22 cellular contexts compared by ENCODE assay signal in genomic region chr4:186158021-186158859, GRCh38. TPM values are rescaled to one million over a fixed set of nuclear protein-coding genes. Genes with fewer than 3 reads are reported as not detected.
DNase-seq lines count a peak whose midpoint lies in the region; ATAC-seq and TF ChIP-seq lines count a peak whose summit lies in the region.
"Had no signal": no experiment of that assay in that cellular context is flagged by ENCODE, and none has a peak within 500 bp of the region (broad histone marks: within the 10 kb centered on the region; RNA-seq: fewer than 3 reads in every experiment).

No MANE protein-coding gene starts in this region.

- in situ Hi-C loops in Panc1 (cut with HindIII; ENCODE audit: low pct_unique_long_range_greater_than_20kb, low sequenced_read_pairs): no loop called here

- H3K27ac Mint-ChIP-seq in GM23338: no peak overlapping the region
- peak overlapping the region in 1 of 10 donors; percentile 45 for H3K27ac Mint-ChIP-seq in naive thymus-derived CD8-positive, alpha-beta T cell
- H3K27ac Mint-ChIP-seq: activated T-cell treated with anti-CD3 and anti-CD28 coated beads, Interleukin-2, amount 50 U/mL, for 24 hours had no signal

- ATAC-seq in GM23338 (peak; percentile 54), Panc1 (peak; percentile 51; the same call in 1 of the 2 replicates), HG02884 (IDR thresholded peaks at IDR 0.05; ENCODE audit: unreplicated experiment) (no peak)
- ATAC-seq in naive thymus-derived CD8-positive, alpha-beta T cell: no peak
- ATAC-seq: Right ventricle myocardium inferior had no signal

- H3F3A ChIP-seq in DOHH2 (ENCODE audit: control insufficient read depth, insufficient read depth) (peaks cover 31% of the 10 kb centered on the region), GM23338 (replicated peaks; ENCODE audit: low read depth) (peaks cover 9% of the 10 kb centered on the region; the same call in 1 of the 2 replicates)

- POLR2A ChIA-PET in Panc1 (lab: Charles Lee): no interaction called here
- POLR2A ChIA-PET in naive thymus-derived CD8-positive, alpha-beta T cell (lab: Charles Lee): no interaction called here

- no peak overlapping the region for H3K4me3 Mint-ChIP-seq in GM23338
- no peak overlapping the region for H3K4me3 Mint-ChIP-seq in naive thymus-derived CD8-positive, alpha-beta T cell
- H3K4me3 Mint-ChIP-seq: activated T-cell treated with anti-CD3 and anti-CD28 coated beads, Interleukin-2, amount 50 U/mL, for 24 hours; H9; neural crest cell had no signal

- H3K4me1 Mint-ChIP-seq in GM23338: peaks cover 8% of the 10 kb centered on the region
- H3K4me1 Mint-ChIP-seq in naive thymus-derived CD8-positive, alpha-beta T cell: peaks cover 0 to 8% (median 5%) of the 10 kb centered on the region in 4 donors

- no peaks in the 10 kb centered on the region for H3K9me2 ChIP-seq in DOHH2 (replicated peaks; ENCODE audit: control insufficient read depth, low read length)
- H3K9me2 ChIP-seq in GM23338 (ENCODE audit: insufficient read depth): no peaks in the 10 kb centered on the region

- peaks cover 18% of the 10 kb centered on the region for H3K36me3 Mint-ChIP-seq in GM23338 (ENCODE audit: low read depth)
- H3K36me3 Mint-ChIP-seq in naive thymus-derived CD8-positive, alpha-beta T cell: peaks cover 0 to 4% (median 0%) of the 10 kb centered on the region in 3 donors

- TF ChIP-seq CTCF in DOHH2 (IDR thresholded peaks at IDR 0.05; ENCODE audit: low read depth, low read length, poor library complexity, severe bottlenecking) (no peak), GM23338 (conservative IDR thresholded peaks at IDR 0.05; ENCODE audit: low read depth in 2 of 2) (no peak), Panc1 (IDR thresholded peaks at IDR 0.05) (0 out of 2 replicates have a peak, but pooled peaks have one; percentile 20)

- peaks cover 15% of the 10 kb centered on the region for H3K36me3 ChIP-seq in DOHH2 (ENCODE audit: control insufficient read depth, low read length)
- H3K36me3 ChIP-seq in GM23338 (ENCODE audit: insufficient read depth): no peaks in the 10 kb centered on the region
- H3K36me3 ChIP-seq in Panc1 (ENCODE audit: control insufficient read depth, insufficient read depth, low read length): no peaks in the 10 kb centered on the region
- H3K36me3 ChIP-seq: colonic mucosa, suprapubic skin had no signal

- no peak overlapping the region for H2AFZ ChIP-seq in GM23338

- intact Hi-C loops in Panc1 (cut with micrococcal nuclease; ENCODE audit: unreplicated experiment): no loop called here

- no peaks in the 10 kb centered on the region for H3K27me3 Mint-ChIP-seq in GM23338 (ENCODE audit: insufficient read depth, low read depth, poor library complexity)
- peaks cover 0 to 21% (median 12%) of the 10 kb centered on the region in 5 donors for H3K27me3 Mint-ChIP-seq in naive thymus-derived CD8-positive, alpha-beta T cell

- H4K20me1 ChIP-seq in DOHH2 (ENCODE audit: control insufficient read depth, insufficient read depth, low read depth, low read length): no peaks in the 10 kb centered on the region
- H4K20me1 ChIP-seq in GM23338 (replicated peaks; ENCODE audit: insufficient read depth): no peaks in the 10 kb centered on the region; the same call in 1 of the 2 replicates

- H3K27me3 ChIP-seq in DOHH2 (ENCODE audit: control insufficient read depth, low read length): no peaks in the 10 kb centered on the region
- H3K27me3 ChIP-seq in GM23338 (ENCODE audit: insufficient read depth): no peaks in the 10 kb centered on the region
- H3K27me3 ChIP-seq in Panc1 (ENCODE audit: control insufficient read depth, insufficient read depth, low read length): no peaks in the 10 kb centered on the region; the same call in 1 of the 2 replicates
- H3K27me3 ChIP-seq: colonic mucosa, heart right ventricle, suprapubic skin had no signal

- H3K4me3 ChIP-seq in DOHH2 (ENCODE audit: low read length): peak overlapping the region; percentile 61
- no peak overlapping the region for H3K4me3 ChIP-seq in GM23338
- no peak overlapping the region for H3K4me3 ChIP-seq in Panc1 (ENCODE audit: low read depth in 2 of 2, low read length in 2 of 2)
- H3K4me3 ChIP-seq: colonic mucosa, heart right ventricle, suprapubic skin had no signal

- H3K79me2 ChIP-seq in DOHH2 (ENCODE audit: control insufficient read depth, low read length): no peaks in the 10 kb centered on the region
- H3K79me2 ChIP-seq in GM23338 (replicated peaks; ENCODE audit: insufficient read depth): no peaks in the 10 kb centered on the region

- H3K9me3 ChIP-seq in DOHH2 (ENCODE audit: control insufficient read depth, insufficient read depth, low read length) (no peaks in the 10 kb centered on the region), Panc1 (ENCODE audit: control insufficient read depth, insufficient read depth, low read depth, low read length) (no peaks in the 10 kb centered on the region)
- H3K9me3 ChIP-seq: colonic mucosa, heart right ventricle, suprapubic skin had no signal

- DNase-seq in GM23338 (ENCODE audit: low spot score) (peak; percentile 3), Panc1 (ENCODE audit: low read depth, low spot score) (no peak), left kidney (ENCODE audit: low read depth, low spot score) (peak; percentile 85), NCI-H2107 treated with DMSO at 0.1 percent for 48 hours (lab: John Stamatoyannopoulos, UW; ENCODE audit: unreplicated experiment) (no peak), iPS-NIHi7 (ENCODE audit: extremely low spot score) (no peak)
- DNase-seq in naive thymus-derived CD8-positive, alpha-beta T cell: no peak
- DNase-seq: activated CD8-positive, alpha-beta memory T cell treated with anti-CD3 and anti-CD28 coated beads for 24 hours; activated T-cell treated with anti-CD3 and anti-CD28 coated beads, Interleukin-2, amount 50 U/mL, for 24 hours; colonic mucosa; EL; H9; heart right ventricle; NCI-H1694; NCI-H226; NCI-H748 treated with DMSO at 0.1 percent for 48 hours; T-helper 1 cell had no signal

- CTCF ChIA-PET in Panc1 (lab: Charles Lee): no interaction called here

- H3K4me1 ChIP-seq in DOHH2 (ENCODE audit: control insufficient read depth, low read length) (peaks cover 92% of the 10 kb centered on the region), GM23338 (ENCODE audit: insufficient read depth) (0 out of 2 replicates have a peak, but pooled peaks cover 4% of the 10 kb centered on the region), Panc1 (ENCODE audit: control insufficient read depth, insufficient read depth, low read length) (no peaks in the 10 kb centered on the region)
- H3K4me1 ChIP-seq: colonic mucosa, heart right ventricle, suprapubic skin had no signal

- H3K4me2 ChIP-seq in DOHH2 (ENCODE audit: low read length) (peak overlapping the region; percentile 83), GM23338 (no peak overlapping the region)

- BruUV-seq in Panc1 (replicated peaks; lab: Mats Ljungman, UMichigan): no TSS peak

- H3K27ac ChIP-seq in DOHH2 (ENCODE audit: low read depth, low read length) (peak overlapping the region; percentile 87), GM23338 (ENCODE audit: low read depth) (no peak overlapping the region), Panc1 (ENCODE audit: low read length) (no peak overlapping the region)
- H3K27ac ChIP-seq: C4-2B, colonic mucosa, heart right ventricle, suprapubic skin had no signal

- no peaks in the 10 kb centered on the region for H3K9me3 Mint-ChIP-seq in GM23338
- H3K9me3 Mint-ChIP-seq in naive thymus-derived CD8-positive, alpha-beta T cell: no peaks in the 10 kb centered on the region
- H3K9me3 Mint-ChIP-seq: activated T-cell treated with anti-CD3 and anti-CD28 coated beads, Interleukin-2, amount 50 U/mL, for 24 hours; H9; neural crest cell had no signal

TF ChIP-seq in GM23338, 12 proteins besides CTCF, POLR2A, EP300 and RAD21 (continues in another document):
- TF ChIP-seq, protein P1, sequence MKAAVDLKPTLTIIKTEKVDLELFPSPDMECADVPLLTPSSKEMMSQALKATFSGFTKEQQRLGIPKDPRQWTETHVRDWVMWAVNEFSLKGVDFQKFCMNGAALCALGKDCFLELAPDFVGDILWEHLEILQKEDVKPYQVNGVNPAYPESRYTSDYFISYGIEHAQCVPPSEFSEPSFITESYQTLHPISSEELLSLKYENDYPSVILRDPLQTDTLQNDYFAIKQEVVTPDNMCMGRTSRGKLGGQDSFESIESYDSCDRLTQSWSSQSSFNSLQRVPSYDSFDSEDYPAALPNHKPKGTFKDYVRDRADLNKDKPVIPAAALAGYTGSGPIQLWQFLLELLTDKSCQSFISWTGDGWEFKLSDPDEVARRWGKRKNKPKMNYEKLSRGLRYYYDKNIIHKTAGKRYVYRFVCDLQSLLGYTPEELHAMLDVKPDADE (IDR thresholded peaks at IDR 0.05): no peak
- TF ChIP-seq ZNF114 (CRISPR knock-in tag; IDR thresholded peaks at IDR 0.05): no peak

RNA-seq across cellular contexts. Expression of gene CYP4V2, which starts 33.1 kb away (rescaled TPM):
- 3.1 and 3.4 TPM in 2 replicates for total RNA-seq in GM23338 (2014; rRNA removed; shearing (Covaris generic))
- polyA plus RNA-seq in GM23338 (2016; fragmentation: Nextera tagmentation; extraction: Ambion mirVana): 1.4 and 1.5 TPM in 2 replicates
- total RNA-seq in Panc1 (2021; ENCODE audit: unreplicated experiment): 1.1 TPM
- polyA plus RNA-seq in Panc1 (2012; ENCODE audit: insufficient read length): 0.48 TPM
- total RNA-seq in naive thymus-derived CD8-positive, alpha-beta T cell: 10 to 100 TPM; 29.4 to 30.3 TPM
- polyA plus RNA-seq in naive thymus-derived CD8-positive, alpha-beta T cell: 10 to 100 TPM; 19.3 to 28.4 (median 22.9) TPM

RNA-seq across cellular contexts. Expression of gene FAM149A, which starts 53.7 kb away (rescaled TPM):
- 13.3 and 22.5 TPM in 2 replicates for total RNA-seq in GM23338 (2014; rRNA removed; shearing (Covaris generic))
- 10.8 and 11.6 TPM in 2 replicates for polyA plus RNA-seq in GM23338 (2016; fragmentation: Nextera tagmentation; extraction: Ambion mirVana)
- total RNA-seq in Panc1 (2021; ENCODE audit: unreplicated experiment): 0.13 TPM
- not detected for polyA plus RNA-seq in Panc1 (2012; ENCODE audit: insufficient read length)
- total RNA-seq in naive thymus-derived CD8-positive, alpha-beta T cell: 1 to 10 TPM; 2.4 to 2.5 TPM
- under 1 TPM in 2 of 3 donors, not detected in 1; 0.12 to 0.18 TPM for polyA plus RNA-seq in naive thymus-derived CD8-positive, alpha-beta T cell

Comparison
In these comparisons a context has a peak if more than half of its experiments do, and no peak if none do; other contexts are left out.
1. ATAC-seq: peak in GM23338 (single experiment) and Panc1 (single experiment); none in naive thymus-derived CD8-positive, alpha-beta T cell (0 of 2) and HG02884 (single experiment).
2. DNase-seq: peak in GM23338 (single experiment) and left kidney (single experiment); none in Panc1 (single experiment), NCI-H2107 treated with DMSO at 0.1 percent for 48 hours (single experiment), iPS-NIHi7 (single experiment) and naive thymus-derived CD8-positive, alpha-beta T cell (0 of 10).